In the genomic region with DNA sequence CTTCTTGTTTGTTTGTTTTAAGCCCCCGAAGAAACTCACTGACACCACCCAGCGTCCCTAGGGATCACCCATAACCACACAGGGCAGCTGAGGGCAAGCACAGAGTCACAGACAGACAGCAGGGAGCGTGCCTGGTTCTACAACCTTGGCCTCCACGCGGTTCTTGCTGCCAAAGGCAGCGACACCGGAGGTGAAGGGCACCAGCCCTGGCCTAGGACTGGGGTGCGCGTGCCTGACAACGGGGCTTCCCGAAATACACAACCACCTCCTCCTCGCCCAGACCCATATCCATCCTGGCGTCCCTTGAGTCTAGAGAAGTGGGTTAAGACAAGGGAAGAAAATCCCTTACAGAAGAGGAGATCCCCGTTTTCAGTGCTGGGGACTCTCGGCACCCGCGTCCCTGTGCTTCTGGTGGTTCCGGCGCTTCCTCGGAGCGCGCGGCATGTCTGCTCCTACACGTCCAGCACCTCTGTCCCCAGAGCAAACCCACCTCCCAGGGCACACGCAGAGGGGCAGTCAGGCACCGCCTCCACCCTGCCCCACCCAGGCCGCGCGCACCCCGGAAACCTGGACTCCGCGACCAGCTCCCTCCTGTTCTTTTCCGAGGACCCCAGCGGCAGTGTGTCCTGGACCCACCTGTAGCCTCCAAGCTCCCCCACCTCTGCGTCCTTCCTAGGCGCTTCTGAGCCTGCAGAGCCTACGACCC, we compare ENCODE assay signal across 8 cellular contexts. TPM values are rescaled to one million over a fixed set of nuclear protein-coding genes. Genes with fewer than 3 reads are reported as not detected.
DNase-seq lines count a peak whose midpoint lies in the region; ATAC-seq and TF ChIP-seq lines count a peak whose summit lies in the region.

No MANE protein-coding gene starts in this region.

- H3K23ac ChIP-seq in mesenchymal stem cell (ENCODE audit: low read length in 2 of 2) = peak overlapping the region; percentile 87 to 92

- peak overlapping the region; percentile 98 to 99 for H3K4ac ChIP-seq in mesenchymal stem cell (ENCODE audit: low read depth in 1 of 2, low read length in 2 of 2)

- H2BK12ac ChIP-seq in mesenchymal stem cell (ENCODE audit: low read length in 2 of 2) = peak overlapping the region; percentile 64 to 90

- no peaks in the 10 kb centered on the region for H3K9me3 ChIP-seq in mesenchymal stem cell (ENCODE audit: control insufficient read depth, low read length)

- peaks cover 0 to 30% (median 0%) of the 10 kb centered on the region in 45 donors for H3K27me3 ChIP-seq in dorsolateral prefrontal cortex
- H3K27me3 ChIP-seq in mesenchymal stem cell (ENCODE audit: control insufficient read depth in 1 of 2, insufficient read depth in 1 of 2, low read length in 2 of 2) = no peaks in the 10 kb centered on the region

- DNase-seq in AG10803 (ENCODE audit: low read depth) (no peak), dorsolateral prefrontal cortex (peak in 1 of 10 donors; percentile 47), mesenchymal stem cell (no peak), DMS114 treated with DMSO at 0.1 percent for 48 hours (lab: John Stamatoyannopoulos, UW; ENCODE audit: unreplicated experiment) (no peak)
- peak; percentile 35 for DNase-seq in activated CD4-positive, alpha-beta T cell treated with anti-CD3 and anti-CD28 coated beads for 1 hour
- DNase-seq in stimulated activated naive B cell treated with anti-CD40 and anti-IgM and Interleukin-4, amounts not matched to agents 10 μg/mL and 1 μg/mL and 100 μg/mL, for 72 hours = peak; percentile 79

- H3K27ac Mint-ChIP-seq in stimulated activated naive B cell treated with anti-CD40 and anti-IgM and Interleukin-4, amounts not matched to agents 10 μg/mL and 1 μg/mL and 100 μg/mL, for 72 hours = peak overlapping the region; percentile 100

- H3K79me1 ChIP-seq in mesenchymal stem cell (replicated peaks; ENCODE audit: low read length, poor library complexity, severe bottlenecking) = peaks cover 4% of the 10 kb centered on the region

- H3K4me2 ChIP-seq in mesenchymal stem cell (ENCODE audit: low read length, poor library complexity, severe bottlenecking) = peak overlapping the region; percentile 65

- H3K9ac ChIP-seq in mesenchymal stem cell (ENCODE audit: low read length) = peak overlapping the region; percentile 88

- H3K9me3 Mint-ChIP-seq in stimulated activated naive B cell treated with anti-CD40 and anti-IgM and Interleukin-4, amounts not matched to agents 10 μg/mL and 1 μg/mL and 100 μg/mL, for 72 hours = peaks cover 2 to 3% of the 10 kb centered on the region in 2 donors

- H4K91ac ChIP-seq in mesenchymal stem cell (ENCODE audit: low read length) = peak overlapping the region; percentile 95

- no peak; the same call in 1 of the 2 replicates for TF ChIP-seq CTCF in AG10803 (conservative IDR thresholded peaks at IDR 0.05; ENCODE audit: low read length)
- TF ChIP-seq CTCF in dorsolateral prefrontal cortex (IDR thresholded peaks at IDR 0.05 in 54 of 56, conservative IDR thresholded peaks at IDR 0.05 in 2 of 56; ENCODE audit: low read depth in 1 of 56, partially characterized antibody in 56 of 56) = no peak

- H2BK120ac ChIP-seq in mesenchymal stem cell (ENCODE audit: low read depth, low read length) = peak overlapping the region; percentile 96

- no peaks in the 10 kb centered on the region for H3K36me3 ChIP-seq in mesenchymal stem cell (ENCODE audit: control insufficient read depth in 1 of 2, insufficient read depth in 2 of 2, low read depth in 1 of 2, low read length in 2 of 2)

- peak overlapping the region; percentile 90 for H4K8ac ChIP-seq in mesenchymal stem cell (ENCODE audit: low read length)

- H3K4me1 Mint-ChIP-seq in stimulated activated naive B cell treated with anti-CD40 and anti-IgM and Interleukin-4, amounts not matched to agents 10 μg/mL and 1 μg/mL and 100 μg/mL, for 72 hours = peaks cover 74 to 89% of the 10 kb centered on the region in 2 donors

- H3K4me1 ChIP-seq in mesenchymal stem cell (ENCODE audit: control insufficient read depth, insufficient read depth, low read depth, low read length) = peaks cover 24% of the 10 kb centered on the region

- H3K4me3 Mint-ChIP-seq in stimulated activated naive B cell treated with anti-CD40 and anti-IgM and Interleukin-4, amounts not matched to agents 10 μg/mL and 1 μg/mL and 100 μg/mL, for 72 hours = peak overlapping the region; percentile 95 to 98

- peak; percentile 23 for ATAC-seq in GM19324 (IDR thresholded peaks at IDR 0.05; ENCODE audit: low FRiP score, unreplicated experiment)
- peak; percentile 5 for ATAC-seq in HG03520 (IDR thresholded peaks at IDR 0.05; ENCODE audit: unreplicated experiment)
- ATAC-seq in stimulated activated naive B cell treated with anti-CD40 and anti-IgM and Interleukin-4, amounts not matched to agents 10 μg/mL and 1 μg/mL and 100 μg/mL, for 72 hours (replicated peaks) = peak; percentile 27 to 37

- H2AFZ ChIP-seq in mesenchymal stem cell (ENCODE audit: low read depth, low read length) = no peak overlapping the region

- H2BK15ac ChIP-seq in mesenchymal stem cell (ENCODE audit: low read depth, poor library complexity, severe bottlenecking) = peak overlapping the region; percentile 95

- WGBS in mesenchymal stem cell = 3% methylated on average over 35 of the region's 37 CpGs

- peaks cover 0 to 1% of the 10 kb centered on the region in 2 donors for H3K27me3 Mint-ChIP-seq in stimulated activated naive B cell treated with anti-CD40 and anti-IgM and Interleukin-4, amounts not matched to agents 10 μg/mL and 1 μg/mL and 100 μg/mL, for 72 hours

- H3K36me3 Mint-ChIP-seq in stimulated activated naive B cell treated with anti-CD40 and anti-IgM and Interleukin-4, amounts not matched to agents 10 μg/mL and 1 μg/mL and 100 μg/mL, for 72 hours = peaks cover 60 to 88% of the 10 kb centered on the region in 2 donors

- peak overlapping the region; percentile 71 for H2BK5ac ChIP-seq in mesenchymal stem cell (ENCODE audit: low read depth, low read length, poor library complexity, severe bottlenecking)

- H3K4me3 ChIP-seq in AG10803 (ENCODE audit: low read length) (peak overlapping the region; percentile 95), dorsolateral prefrontal cortex (peak overlapping the region; percentile 41 to 82 (median 72)), mesenchymal stem cell (ENCODE audit: insufficient read depth in 1 of 2, low read depth in 1 of 2, low read length in 2 of 2) (peak overlapping the region; percentile 86 to 96)

- H3K27ac ChIP-seq in dorsolateral prefrontal cortex (peak overlapping the region in 48 of 59 donors; percentile 1 to 86 (median 68)), mesenchymal stem cell (ENCODE audit: low read length, poor library complexity, severe bottlenecking) (peak overlapping the region; percentile 41)

- H2AK5ac ChIP-seq in mesenchymal stem cell (ENCODE audit: low read length, severe bottlenecking) = no peak overlapping the region

- peak overlapping the region; percentile 95 to 99 for H3K18ac ChIP-seq in mesenchymal stem cell (ENCODE audit: low read depth in 1 of 2, low read length in 2 of 2)

- intact Hi-C loops in dorsolateral prefrontal cortex (cut with DNase I) = loop anchor here in 1 of 2 donors (5.0 kb wide), 1 partner anchor 200 kb away; no protein-coding TSS in a partner anchor

- H3K14ac ChIP-seq in mesenchymal stem cell (ENCODE audit: low read length in 2 of 2) = peak overlapping the region in 1 of 2 experiments; percentile 99

RNA-seq across cellular contexts. Expression of a gene that starts 0.9 kb away (rescaled TPM):
- total RNA-seq in dorsolateral prefrontal cortex = 10 to 100 TPM; 15.8 to 64.1 (median 39.9) TPM
- 256 TPM for polyA plus RNA-seq in mesenchymal stem cell (2013, experiment 1 of 2)
- polyA plus RNA-seq in mesenchymal stem cell (2013, experiment 2 of 2) = 261 TPM

Comparison
In these comparisons a context has a peak if more than half of its experiments do, and no peak if none do; other contexts are left out.
1. DNase-seq: peak in activated CD4-positive, alpha-beta T cell treated with anti-CD3 and anti-CD28 coated beads for 1 hour (single experiment) and stimulated activated naive B cell treated with anti-CD40 and anti-IgM and Interleukin-4, amounts not matched to agents 10 μg/mL and 1 μg/mL and 100 μg/mL, for 72 hours (single experiment); none in AG10803 (single experiment), mesenchymal stem cell (single experiment) and DMS114 treated with DMSO at 0.1 percent for 48 hours (single experiment).
2. Peak in every context shown above with its lines, with median percentiles within 50 percentile points of each other: H3K4me3 ChIP-seq and ATAC-seq.